ENCODE assay signal across 13 cellular contexts in the genomic region with DNA sequence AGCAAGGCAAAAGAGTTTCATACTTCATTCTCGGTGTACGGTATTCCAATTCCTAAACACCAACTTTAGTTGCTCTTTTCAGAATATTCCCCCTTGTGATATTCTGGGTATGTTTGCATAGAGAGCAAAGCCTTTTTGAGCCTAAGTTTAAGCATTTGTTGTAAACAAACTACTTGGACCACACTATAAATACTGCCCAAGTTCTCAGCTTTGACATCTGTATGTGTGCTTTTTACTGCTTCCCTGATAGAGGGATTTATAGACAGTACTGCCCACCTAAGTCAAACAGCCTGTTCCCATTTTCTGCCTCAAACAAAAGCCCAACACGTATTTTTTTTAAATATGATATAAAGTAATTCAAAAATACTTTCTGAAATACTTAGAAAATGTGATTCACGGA. TPM values are rescaled to one million over a fixed set of nuclear protein-coding genes. Genes with fewer than 3 reads are reported as not detected.
"Had no signal": no experiment of that assay in that cellular context is flagged by ENCODE, and none has a peak within 500 bp of the region (broad histone marks: within the 10 kb centered on the region; RNA-seq: fewer than 3 reads in every experiment).

No MANE protein-coding gene starts in this region.

- H3K27ac ChIP-seq: parathyroid adenoma, SK-N-MC, WERI-Rb-1 had no signal

- DNase-seq: activated CD4-positive, alpha-beta T cell treated with anti-CD3 and anti-CD28 coated beads for 36 hours; activated naive CD4-positive, alpha-beta T cell; cerebellar nuclear complex; glutamatergic neuron; mammary epithelial cell; mucosa of descending colon; T-helper 1 cell; WERI-Rb-1 had no signal

- H2AFZ ChIP-seq: parathyroid adenoma had no signal

- H3K4me1 ChIP-seq: parathyroid adenoma had no signal

- ATAC-seq: activated CD4-positive, alpha-beta T cell treated with anti-CD3 and anti-CD28 coated beads for 36 hours; left lobe of liver; mucosa of descending colon; stimulated activated memory B cell treated with anti-CD40 and anti-IgM and Interleukin-4, amounts not matched to agents 10 μg/mL and 1 μg/mL and 100 μg/mL, for 72 hours had no signal

- H3K9ac ChIP-seq: parathyroid adenoma had no signal

- H3K9me3 ChIP-seq: mucosa of descending colon had no signal

- H3K4me3 ChIP-seq: mucosa of descending colon, SK-N-MC had no signal

- H3K36me3 ChIP-seq: WERI-Rb-1 had no signal

- H3K79me2 ChIP-seq: parathyroid adenoma had no signal

RNA-seq across cellular contexts. Expression of a gene that starts 36.8 kb away (rescaled TPM):
- total RNA-seq: activated T-helper 1 cell treated with anti-CD3 and anti-CD28 coated beads, Interleukin-12 subunit alpha, Interleukin-12 subunit beta, Interleukin-2, Interleukin-4 antibody, amounts not matched to agents 30 ng/mL and 10 ng/mL and 1 ng/mL, durations not matched to agents 14 hours and 24 hours and 36 hours had no signal
